24 cellular contexts compared by ENCODE assay signal in genomic region chr13:91564422-91564821, GRCh38.
DNase-seq lines count a peak whose midpoint lies in the region; ATAC-seq, FAIRE-seq and TF ChIP-seq lines count a peak whose summit lies in the region.
"Had no signal": no experiment of that assay in that cellular context is flagged by ENCODE, and none has a peak within 500 bp of the region (broad histone marks: within the 10 kb centered on the region; RNA-seq: fewer than 3 reads in every experiment).

No MANE protein-coding gene starts in this region.

- H3K23ac ChIP-seq in neuronal stem cell (ENCODE audit: low read depth, low read length, poor library complexity), result no peak overlapping the region

- no peak overlapping the region for H3K4ac ChIP-seq in neuronal stem cell (ENCODE audit: low read length)

- H3K4me1 ChIP-seq in neuronal stem cell (ENCODE audit: control insufficient read depth in 2 of 2, insufficient read depth in 1 of 2, low read depth in 1 of 2, low read length in 2 of 2), result no peaks in the 10 kb centered on the region
- H3K4me1 ChIP-seq: A549, BLaER1 had no signal

- peak; percentile 40 for FAIRE-seq in GM12892 (lab: Jason Lieb, UNC)
- FAIRE-seq: A549, GM12891, GM18507 had no signal

- H2AK5ac ChIP-seq in neuronal stem cell (ENCODE audit: low read depth, low read length), result no peak overlapping the region

- DNase-seq in GM12892 (ENCODE audit: insufficient read length), result no peak
- DNase-seq in SK-N-DZ (ENCODE audit: low spot score), result peak; percentile 59
- DNase-seq in medulla oblongata (ENCODE audit: extremely low spot score), result no peak
- DNase-seq in neuronal stem cell (ENCODE audit: low spot score), result no peak
- DNase-seq: BE2C; C1 segment of cervical spinal cord; CD4-positive, alpha-beta memory T cell; CD4-positive, CD25-positive, alpha-beta regulatory T cell; CD8-positive, alpha-beta memory T cell; COR-L47; DMS 273 treated with DMSO at 0.1 percent for 48 hours; DMS153; DMS53; DMS79; DND-41; EL; GDM1 had no signal

- H3K4me2 ChIP-seq in neuronal stem cell (ENCODE audit: insufficient read depth, low read length, poor library complexity, severe bottlenecking), result no peak overlapping the region
- H3K4me2 ChIP-seq: A549, BLaER1 had no signal

- H3K18ac ChIP-seq in neuronal stem cell (ENCODE audit: low read length), result no peak overlapping the region

- no peak overlapping the region for H3K14ac ChIP-seq in neuronal stem cell (ENCODE audit: low read length)

- H4K8ac ChIP-seq in neuronal stem cell (ENCODE audit: low read depth, low read length), result no peak overlapping the region

- no CpG with 5 or more reads among the region's 3 CpGs for WGBS in neuronal stem cell (ENCODE audit: extremely low coverage in 2 of 2, insufficient read length in 2 of 2, insufficient replicate concordance in 1 of 2), 2 donors

- H3K9me3 ChIP-seq in neuronal stem cell (replicated peaks in 1 of 2; ENCODE audit: control insufficient read depth in 2 of 2, insufficient read depth in 1 of 2, low read depth in 1 of 2, low read length in 2 of 2), result no peaks in the 10 kb centered on the region
- H3K9me3 ChIP-seq: A549, BE2C, BLaER1 had no signal

- no peak overlapping the region for H2BK15ac ChIP-seq in neuronal stem cell (ENCODE audit: low read length)

- no peak overlapping the region for H2BK12ac ChIP-seq in neuronal stem cell (ENCODE audit: low read length)

- H4K91ac ChIP-seq in neuronal stem cell (ENCODE audit: low read depth, low read length, poor library complexity), result no peak overlapping the region

- no peak for ATAC-seq in SK-N-SH treated with all-trans-retinoic acid at 6 μM for 48 hours
- no peak for ATAC-seq in GM19328 (IDR thresholded peaks at IDR 0.05; ENCODE audit: unreplicated experiment)
- ATAC-seq: A549 had no signal

- H3K79me1 ChIP-seq in neuronal stem cell (ENCODE audit: low read depth, low read length), result no peaks in the 10 kb centered on the region

- no peak overlapping the region for H3K4me3 ChIP-seq in neuronal stem cell (ENCODE audit: low read length in 2 of 2)
- H3K4me3 ChIP-seq: A549, BLaER1 had no signal

- H3K27me3 ChIP-seq in neuronal stem cell (ENCODE audit: control insufficient read depth in 3 of 3, insufficient read depth in 3 of 3, low read depth in 1 of 3, low read length in 3 of 3), result no peaks in the 10 kb centered on the region
- H3K27me3 ChIP-seq: BE2C, BLaER1 had no signal

- no peak overlapping the region for H2BK5ac ChIP-seq in neuronal stem cell (ENCODE audit: low read length)

- no peak overlapping the region for H2AFZ ChIP-seq in neuronal stem cell (ENCODE audit: low read length)

- TF ChIP-seq POLR2A in GM12892 (IDR thresholded peaks at IDR 0.05; ENCODE audit: low read depth, low read length), result no peak

- H2BK120ac ChIP-seq in neuronal stem cell (ENCODE audit: low read depth, low read length), result no peak overlapping the region

- H3K9ac ChIP-seq in neuronal stem cell (ENCODE audit: low read depth, low read length, poor library complexity), result no peak overlapping the region
- H3K9ac ChIP-seq: BLaER1 had no signal

- H3K27ac ChIP-seq in neuronal stem cell (replicated peaks; ENCODE audit: low read length), result no peak overlapping the region
- H3K27ac ChIP-seq: 22Rv1, A549, BLaER1 had no signal

- H3K36me3 ChIP-seq in neuronal stem cell (replicated peaks in 1 of 2; ENCODE audit: control insufficient read depth in 2 of 2, insufficient read depth in 2 of 2, low read length in 2 of 2), result no peaks in the 10 kb centered on the region
- H3K36me3 ChIP-seq: BE2C, BLaER1 had no signal

TF ChIP-seq in SK-N-SH treated with all-trans-retinoic acid at 6 μM for 48 hours, 23 proteins besides CTCF, POLR2A, EP300 and RAD21:
- no peak for TF ChIP-seq ESRRG (CRISPR knock-in tag; IDR thresholded peaks at IDR 0.05)
- peak; percentile 62; the same call in 1 of the 2 replicates for TF ChIP-seq TCF4 (CRISPR knock-in tag; IDR thresholded peaks at IDR 0.05; ENCODE audit: borderline replicate concordance)
- TF ChIP-seq SNAI2 (CRISPR knock-in tag; IDR thresholded peaks at IDR 0.05), result no peak
- peak; percentile 11; the same call in 1 of the 2 replicates for TF ChIP-seq ISL1 (CRISPR knock-in tag; IDR thresholded peaks at IDR 0.05)
